In genomic region chr21:23249760-23250159, GRCh38 we compare ENCODE assay signal across 37 cellular contexts.
"Had no signal": no experiment of that assay in that cellular context is flagged by ENCODE, and none has a peak within 500 bp of the region (broad histone marks: within the 10 kb centered on the region; RNA-seq: fewer than 3 reads in every experiment).

No MANE protein-coding gene starts in this region.

- H3K4me1 ChIP-seq: ascending aorta, breast epithelium had no signal

- H3K27ac Mint-ChIP-seq: activated CD4-positive, alpha-beta memory T cell treated with anti-CD3 and anti-CD28 coated beads, Interleukin-2, amount 10 ng/mL, durations not matched to agents 7 days and 5 days; activated CD4-positive, alpha-beta T cell treated with anti-CD3 and anti-CD28 coated beads for 36 hours; activated CD4-positive, alpha-beta T cell treated with anti-CD3 and anti-CD28 coated beads, Interleukin-2, amount 10 ng/mL, durations not matched to agents 7 days and 5 days; activated CD8-positive, alpha-beta memory T cell treated with anti-CD3 and anti-CD28 coated beads, Interleukin-2, amount 10 ng/mL, durations not matched to agents 7 days and 5 days; activated CD8-positive, alpha-beta T cell treated with anti-CD3 and anti-CD28 coated beads, Interleukin-2, amount 10 ng/mL, durations not matched to agents 7 days and 5 days; activated naive CD4-positive, alpha-beta T cell treated with anti-CD3 and anti-CD28 coated beads, Interleukin-2, amount 10 ng/mL, durations not matched to agents 7 days and 5 days; activated naive CD4-positive, alpha-beta T cell treated with anti-CD3 and anti-CD28 coated beads, Interleukin-2, amount 50 U/mL, for 24 hours; activated naive CD8-positive, alpha-beta T cell; activated naive CD8-positive, alpha-beta T cell treated with anti-CD3 and anti-CD28 coated beads, Interleukin-2, amount 10 ng/mL, durations not matched to agents 7 days and 5 days; activated naive CD8-positive, alpha-beta T cell treated with anti-CD3 and anti-CD28 coated beads, Interleukin-2, amount 50 U/mL, for 24 hours; activated T-cell treated with anti-CD3 and anti-CD28 coated beads, Interleukin-2, amount 50 U/mL, for 24 hours; activated T-helper 2 cell treated with anti-CD3 and anti-CD28 coated beads, Interferon-gamma antibody, Interleukin-2, Interleukin-4, amounts not matched to agents 10 μg/mL and 5 μg/mL and 100 μg/mL, durations not matched to agents 14 hours and 24 hours and 36 hours; T-helper 1 cell treated with Interleukin-12 subunit alpha and Interleukin-12 subunit beta and Interleukin-4 antibody, amounts not matched to agents 30 μg/mL and 1 μg/mL, for 36 hours; T-helper 2 cell treated with Interferon-gamma antibody and Interleukin-4, amounts not matched to agents 5 μg/mL and 100 μg/mL, for 36 hours; WTC11 had no signal

- H3K27me3 ChIP-seq: ascending aorta, brain microvascular endothelial cell, breast epithelium had no signal

- H3K36me3 Mint-ChIP-seq: activated CD8-positive, alpha-beta memory T cell treated with anti-CD3 and anti-CD28 coated beads, Interleukin-2, amount 10 ng/mL, durations not matched to agents 7 days and 5 days; activated naive CD4-positive, alpha-beta T cell treated with anti-CD3 and anti-CD28 coated beads, Interleukin-2, amount 10 ng/mL, durations not matched to agents 7 days and 5 days; activated naive CD4-positive, alpha-beta T cell treated with anti-CD3 and anti-CD28 coated beads, Interleukin-2, amount 50 U/mL, for 24 hours; activated naive CD8-positive, alpha-beta T cell; activated naive CD8-positive, alpha-beta T cell treated with anti-CD3 and anti-CD28 coated beads, Interleukin-2, amount 10 ng/mL, durations not matched to agents 7 days and 5 days; WTC11 had no signal

- H3K9me3 Mint-ChIP-seq: activated CD4-positive, alpha-beta memory T cell treated with anti-CD3 and anti-CD28 coated beads, Interleukin-2, amount 10 ng/mL, durations not matched to agents 7 days and 5 days; activated CD4-positive, alpha-beta T cell treated with anti-CD3 and anti-CD28 coated beads, Interleukin-2, amount 10 ng/mL, durations not matched to agents 7 days and 5 days; activated naive CD4-positive, alpha-beta T cell treated with anti-CD3 and anti-CD28 coated beads, Interleukin-2, amount 10 ng/mL, durations not matched to agents 7 days and 5 days; activated naive CD4-positive, alpha-beta T cell treated with anti-CD3 and anti-CD28 coated beads, Interleukin-2, amount 50 U/mL, for 24 hours; activated naive CD8-positive, alpha-beta T cell treated with anti-CD3 and anti-CD28 coated beads, Interleukin-2, amount 10 ng/mL, durations not matched to agents 7 days and 5 days; activated naive CD8-positive, alpha-beta T cell treated with anti-CD3 and anti-CD28 coated beads, Interleukin-2, amount 50 U/mL, for 24 hours; activated T-cell treated with anti-CD3 and anti-CD28 coated beads, Interleukin-2, amount 50 U/mL, for 24 hours; T-helper 1 cell treated with Interleukin-12 subunit alpha and Interleukin-12 subunit beta and Interleukin-4 antibody, amounts not matched to agents 30 μg/mL and 1 μg/mL, for 36 hours had no signal

- DNase-seq: activated CD4-positive, alpha-beta memory T cell treated with anti-CD3 and anti-CD28 coated beads, Interleukin-2, amount 10 ng/mL, durations not matched to agents 7 days and 5 days; activated CD4-positive, alpha-beta T cell treated with anti-CD3 and anti-CD28 coated beads for 1 hour; activated CD4-positive, alpha-beta T cell treated with anti-CD3 and anti-CD28 coated beads for 36 hours; activated CD4-positive, alpha-beta T cell treated with anti-CD3 and anti-CD28 coated beads for 48 hours; activated CD4-positive, alpha-beta T cell treated with anti-CD3 and anti-CD28 coated beads, Interleukin-2, amount 10 ng/mL, durations not matched to agents 7 days and 5 days; activated CD4-positive, alpha-beta T cell treated with anti-CD3 and anti-CD28 coated beads, Interleukin-2, amount 50 U/mL, for 48 hours; activated CD4-positive, CD25-positive, alpha-beta regulatory T cell; activated CD8-positive, alpha-beta memory T cell treated with anti-CD3 and anti-CD28 coated beads for 24 hours; activated CD8-positive, alpha-beta memory T cell treated with anti-CD3 and anti-CD28 coated beads, Interleukin-2, amount 10 ng/mL, durations not matched to agents 7 days and 5 days; activated CD8-positive, alpha-beta memory T cell treated with anti-CD3 and anti-CD28 coated beads, Interleukin-2, amount 50 U/mL, for 48 hours; activated CD8-positive, alpha-beta T cell treated with anti-CD3 and anti-CD28 coated beads, Interleukin-2, amount 10 ng/mL, durations not matched to agents 7 days and 5 days; activated effector memory CD4-positive, alpha-beta T cell treated with Interleukin-2 at 50 U/mL for 16 hours; activated gamma-delta T cell; activated naive CD4-positive, alpha-beta T cell treated with anti-CD3 and anti-CD28 coated beads, Interleukin-2, amount 10 ng/mL, durations not matched to agents 7 days and 5 days; activated naive CD4-positive, alpha-beta T cell treated with Interleukin-2 at 50 U/mL for 16 hours; activated naive CD8-positive, alpha-beta T cell treated with anti-CD3 and anti-CD28 coated beads, Interleukin-2, amount 10 ng/mL, durations not matched to agents 7 days and 5 days; activated naive CD8-positive, alpha-beta T cell treated with anti-CD3 and anti-CD28 coated beads, Interleukin-2, amount 50 U/mL, for 24 hours; activated T-cell treated with anti-CD3 and anti-CD28 coated beads, Interleukin-2, amount 50 U/mL, for 24 hours; activated T-cell treated with anti-CD3 and anti-CD28 coated beads, Interleukin-2, amount 50 U/mL, for 48 hours; amygdala; anterior cingulate cortex; brain microvascular endothelial cell; central memory CD4-positive, alpha-beta T cell; T-helper 1 cell; T-helper 2 cell; T-helper 9 cell; WERI-Rb-1 had no signal

- H3K4me3 Mint-ChIP-seq: activated CD4-positive, alpha-beta memory T cell treated with anti-CD3 and anti-CD28 coated beads, Interleukin-2, amount 10 ng/mL, durations not matched to agents 7 days and 5 days; activated CD4-positive, alpha-beta T cell treated with anti-CD3 and anti-CD28 coated beads for 36 hours; activated CD4-positive, alpha-beta T cell treated with anti-CD3 and anti-CD28 coated beads, Interleukin-2, amount 10 ng/mL, durations not matched to agents 7 days and 5 days; activated CD8-positive, alpha-beta memory T cell treated with anti-CD3 and anti-CD28 coated beads, Interleukin-2, amount 10 ng/mL, durations not matched to agents 7 days and 5 days; activated CD8-positive, alpha-beta T cell treated with anti-CD3 and anti-CD28 coated beads, Interleukin-2, amount 10 ng/mL, durations not matched to agents 7 days and 5 days; activated naive CD4-positive, alpha-beta T cell treated with anti-CD3 and anti-CD28 coated beads, Interleukin-2, amount 10 ng/mL, durations not matched to agents 7 days and 5 days; activated naive CD4-positive, alpha-beta T cell treated with anti-CD3 and anti-CD28 coated beads, Interleukin-2, amount 50 U/mL, for 24 hours; activated naive CD8-positive, alpha-beta T cell; activated naive CD8-positive, alpha-beta T cell treated with anti-CD3 and anti-CD28 coated beads, Interleukin-2, amount 10 ng/mL, durations not matched to agents 7 days and 5 days; activated naive CD8-positive, alpha-beta T cell treated with anti-CD3 and anti-CD28 coated beads, Interleukin-2, amount 50 U/mL, for 24 hours; activated T-cell treated with anti-CD3 and anti-CD28 coated beads, Interleukin-2, amount 50 U/mL, for 24 hours; T-helper 1 cell treated with Interleukin-12 subunit alpha and Interleukin-12 subunit beta and Interleukin-4 antibody, amounts not matched to agents 30 μg/mL and 1 μg/mL, for 36 hours; T-helper 2 cell treated with Interferon-gamma antibody and Interleukin-4, amounts not matched to agents 5 μg/mL and 100 μg/mL, for 36 hours; WTC11 had no signal

- H3K27me3 Mint-ChIP-seq: activated CD4-positive, alpha-beta memory T cell treated with anti-CD3 and anti-CD28 coated beads, Interleukin-2, amount 10 ng/mL, durations not matched to agents 7 days and 5 days; activated CD4-positive, alpha-beta T cell treated with anti-CD3 and anti-CD28 coated beads for 36 hours; activated CD4-positive, alpha-beta T cell treated with anti-CD3 and anti-CD28 coated beads, Interleukin-2, amount 10 ng/mL, durations not matched to agents 7 days and 5 days; activated CD8-positive, alpha-beta memory T cell treated with anti-CD3 and anti-CD28 coated beads, Interleukin-2, amount 10 ng/mL, durations not matched to agents 7 days and 5 days; activated naive CD4-positive, alpha-beta T cell treated with anti-CD3 and anti-CD28 coated beads, Interleukin-2, amount 10 ng/mL, durations not matched to agents 7 days and 5 days; activated naive CD4-positive, alpha-beta T cell treated with anti-CD3 and anti-CD28 coated beads, Interleukin-2, amount 50 U/mL, for 24 hours; activated naive CD8-positive, alpha-beta T cell; activated naive CD8-positive, alpha-beta T cell treated with anti-CD3 and anti-CD28 coated beads, Interleukin-2, amount 10 ng/mL, durations not matched to agents 7 days and 5 days; activated naive CD8-positive, alpha-beta T cell treated with anti-CD3 and anti-CD28 coated beads, Interleukin-2, amount 50 U/mL, for 24 hours; activated T-cell treated with anti-CD3 and anti-CD28 coated beads, Interleukin-2, amount 50 U/mL, for 24 hours had no signal

- H3K4me3 ChIP-seq: ascending aorta, breast epithelium had no signal

- H3K27ac ChIP-seq: ascending aorta, brain microvascular endothelial cell, breast epithelium, WERI-Rb-1 had no signal

- FAIRE-seq: TTC549 had no signal

- ATAC-seq: activated CD4-positive, alpha-beta T cell treated with anti-CD3 and anti-CD28 coated beads for 36 hours; activated CD4-positive, CD25-positive, alpha-beta regulatory T cell treated with anti-CD3 and anti-CD28 coated beads, Interleukin-2, amount 50 U/mL, for 24 hours; activated CD8-positive, alpha-beta memory T cell treated with anti-CD3 and anti-CD28 coated beads, Interleukin-2, amount 10 ng/mL, durations not matched to agents 7 days and 5 days; activated CD8-positive, alpha-beta T cell treated with anti-CD3 and anti-CD28 coated beads, Interleukin-2, amount 10 ng/mL, durations not matched to agents 7 days and 5 days; activated naive CD8-positive, alpha-beta T cell treated with anti-CD3 and anti-CD28 coated beads, Interleukin-2, amount 50 U/mL, for 24 hours; WTC11 had no signal

- H3K36me3 ChIP-seq: ascending aorta, brain microvascular endothelial cell, breast epithelium, WERI-Rb-1 had no signal

- H3K9me3 ChIP-seq: ascending aorta, breast epithelium had no signal

- H3K4me1 Mint-ChIP-seq: activated CD4-positive, alpha-beta memory T cell treated with anti-CD3 and anti-CD28 coated beads, Interleukin-2, amount 10 ng/mL, durations not matched to agents 7 days and 5 days; activated CD4-positive, alpha-beta T cell treated with anti-CD3 and anti-CD28 coated beads for 36 hours; activated CD4-positive, alpha-beta T cell treated with anti-CD3 and anti-CD28 coated beads, Interleukin-2, amount 10 ng/mL, durations not matched to agents 7 days and 5 days; activated CD8-positive, alpha-beta memory T cell treated with anti-CD3 and anti-CD28 coated beads, Interleukin-2, amount 10 ng/mL, durations not matched to agents 7 days and 5 days; activated naive CD4-positive, alpha-beta T cell treated with anti-CD3 and anti-CD28 coated beads, Interleukin-2, amount 10 ng/mL, durations not matched to agents 7 days and 5 days; activated naive CD4-positive, alpha-beta T cell treated with anti-CD3 and anti-CD28 coated beads, Interleukin-2, amount 50 U/mL, for 24 hours; activated naive CD8-positive, alpha-beta T cell treated with anti-CD3 and anti-CD28 coated beads, Interleukin-2, amount 10 ng/mL, durations not matched to agents 7 days and 5 days; activated naive CD8-positive, alpha-beta T cell treated with anti-CD3 and anti-CD28 coated beads, Interleukin-2, amount 50 U/mL, for 24 hours had no signal
